Comparison of ENCODE assay signal across 8 cellular contexts in the genomic region with DNA sequence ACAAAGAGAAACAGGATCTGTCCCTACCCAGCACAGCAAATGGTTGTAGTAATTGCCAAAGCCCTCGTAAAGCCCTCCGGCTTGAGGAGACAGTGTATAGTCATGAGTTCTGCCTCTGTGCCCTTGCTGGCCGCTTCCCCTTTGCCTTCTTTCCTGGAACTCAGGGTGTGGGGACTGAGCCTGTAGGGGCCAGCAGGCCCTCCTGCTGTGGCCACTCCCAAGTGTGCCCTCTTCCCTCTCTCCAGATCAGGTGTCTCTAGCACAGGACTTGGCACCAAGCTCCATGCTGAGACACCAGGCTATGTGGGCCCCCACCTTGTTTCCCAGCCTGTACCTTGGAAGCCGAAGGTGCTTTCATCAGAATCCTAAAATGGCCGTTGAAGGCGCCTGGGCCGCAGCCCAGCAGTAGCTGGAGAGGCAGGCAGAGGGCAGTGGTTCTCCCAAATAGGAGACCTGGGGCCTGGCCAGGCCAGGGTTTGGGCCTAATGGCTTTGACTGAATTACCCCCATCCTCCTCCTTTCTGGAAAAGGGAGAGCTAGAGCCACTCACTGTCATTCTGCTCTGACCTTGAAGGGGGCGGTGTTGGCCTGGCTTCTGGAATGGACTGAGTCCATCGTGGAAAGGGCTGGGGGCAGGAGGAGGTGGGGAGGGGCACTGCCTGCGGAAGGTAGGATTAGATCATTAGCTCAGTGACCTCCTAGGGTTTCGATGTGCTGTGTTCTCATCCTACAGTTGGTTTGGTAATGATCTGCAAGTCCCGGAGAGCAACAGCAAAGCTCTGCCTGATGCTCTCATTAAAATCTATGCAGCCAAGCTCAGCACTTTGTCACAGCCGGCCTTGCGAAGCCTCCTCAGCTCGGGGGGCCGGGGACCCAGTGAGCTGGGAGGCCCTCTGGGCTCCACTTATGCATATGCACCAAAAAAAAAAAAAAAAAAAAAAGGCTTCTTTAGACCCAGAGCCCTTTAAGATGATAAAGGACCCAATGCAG. TPM values are rescaled to one million over a fixed set of nuclear protein-coding genes. Genes with fewer than 3 reads are reported as not detected.
DNase-seq lines count a peak whose midpoint lies in the region; ATAC-seq and TF ChIP-seq lines count a peak whose summit lies in the region.
"Not testable (repeated sequence)": the region's sequence is repeated elsewhere in the genome, so short reads cannot be mapped to it uniquely, and the experiment has no call there.

No MANE protein-coding gene starts in this region.

- H3K4me3 Mint-ChIP-seq in neural progenitor cell; stimulated activated naive B cell treated with anti-CD40 and anti-IgM and Interleukin-4, amounts not matched to agents 10 μg/mL and 1 μg/mL and 100 μg/mL, for 72 hours: not testable (repeated sequence)

- H3K9me3 ChIP-seq in iPS-20b (ENCODE audit: insufficient read depth, low read depth, low read length); neural progenitor cell (ENCODE audit: low read depth): not testable (repeated sequence)

- H2AFZ ChIP-seq in neural progenitor cell (replicated peaks), result not testable (repeated sequence)

- not testable (repeated sequence) for H3K27ac ChIP-seq in iPS-20b (ENCODE audit: low read length)
- peak overlapping the region; percentile 53 for H3K27ac ChIP-seq in neural progenitor cell

- TF ChIP-seq CTCF in neural progenitor cell (IDR thresholded peaks at IDR 0.05), result peak; percentile 25

- H3K4me1 Mint-ChIP-seq in neural progenitor cell, result peaks cover 13% of the 10 kb centered on the region
- peaks cover 4 to 11% of the 10 kb centered on the region in 2 donors for H3K4me1 Mint-ChIP-seq in stimulated activated naive B cell treated with anti-CD40 and anti-IgM and Interleukin-4, amounts not matched to agents 10 μg/mL and 1 μg/mL and 100 μg/mL, for 72 hours

- H3F3A ChIP-seq in neural progenitor cell (ENCODE audit: low read depth), result peaks cover 12% of the 10 kb centered on the region

- peak; percentile 44 for ATAC-seq in Right ventricle myocardium superior (ENCODE audit: poor library complexity)
- ATAC-seq in stimulated activated naive B cell treated with anti-CD40 and anti-IgM and Interleukin-4, amounts not matched to agents 10 μg/mL and 1 μg/mL and 100 μg/mL, for 72 hours (replicated peaks), result peak; percentile 23 to 31

- intact Hi-C loops in Right ventricle myocardium superior (cut with DNase I), result not testable (repeated sequence)

- H3K36me3 ChIP-seq in H7 (replicated peaks; ENCODE audit: control insufficient read depth, insufficient read depth, low read length); iPS-20b (ENCODE audit: insufficient read depth, low read depth, low read length); neural progenitor cell: not testable (repeated sequence)

- peak overlapping the region; percentile 58 for H3K4me2 ChIP-seq in neural progenitor cell

- H3K4me3 ChIP-seq in H7 (ENCODE audit: insufficient read depth, low read depth, low read length); iPS-20b (ENCODE audit: low read length); neural progenitor cell: not testable (repeated sequence)

- DNase-seq in H7 (peak; percentile 35), MV-4-11 (lab: John Stamatoyannopoulos, UW) (peak; percentile 3), SK-N-DZ (ENCODE audit: low spot score) (peak; percentile 9), ecto neural progenitor cell (ENCODE audit: low spot score) (peak; percentile 46), neural progenitor cell (ENCODE audit: low spot score) (peak; percentile 53)
- not testable (repeated sequence) for DNase-seq in Right ventricle myocardium superior; stimulated activated naive B cell treated with anti-CD40 and anti-IgM and Interleukin-4, amounts not matched to agents 10 μg/mL and 1 μg/mL and 100 μg/mL, for 72 hours

- H3K9ac ChIP-seq in iPS-20b (ENCODE audit: low read depth, low read length), result peak overlapping the region; percentile 29; the same call in 1 of the 2 replicates
- H3K9ac ChIP-seq in neural progenitor cell, result not testable (repeated sequence)

- not testable (repeated sequence) for H4K20me1 ChIP-seq in neural progenitor cell (ENCODE audit: low read depth)

- peaks cover 18% of the 10 kb centered on the region for H3K9me3 Mint-ChIP-seq in neural progenitor cell
- H3K9me3 Mint-ChIP-seq in stimulated activated naive B cell treated with anti-CD40 and anti-IgM and Interleukin-4, amounts not matched to agents 10 μg/mL and 1 μg/mL and 100 μg/mL, for 72 hours, result not testable (repeated sequence)

- not testable (repeated sequence) for H3K27ac Mint-ChIP-seq in neural progenitor cell
- peak overlapping the region; percentile 25 for H3K27ac Mint-ChIP-seq in stimulated activated naive B cell treated with anti-CD40 and anti-IgM and Interleukin-4, amounts not matched to agents 10 μg/mL and 1 μg/mL and 100 μg/mL, for 72 hours

- H3K27me3 ChIP-seq in H7 (ENCODE audit: control insufficient read depth, insufficient read depth, low read length); iPS-20b (ENCODE audit: insufficient read depth, low read length); neural progenitor cell: not testable (repeated sequence)

- not testable (repeated sequence) for H3K79me2 ChIP-seq in neural progenitor cell (ENCODE audit: low read depth)

- not testable (repeated sequence) for H3K4me1 ChIP-seq in iPS-20b (ENCODE audit: insufficient read depth, low read length); neural progenitor cell

- H3K36me3 Mint-ChIP-seq in neural progenitor cell; stimulated activated naive B cell treated with anti-CD40 and anti-IgM and Interleukin-4, amounts not matched to agents 10 μg/mL and 1 μg/mL and 100 μg/mL, for 72 hours: not testable (repeated sequence)

- not testable (repeated sequence) for H3K27me3 Mint-ChIP-seq in neural progenitor cell (ENCODE audit: insufficient read depth, low read depth); stimulated activated naive B cell treated with anti-CD40 and anti-IgM and Interleukin-4, amounts not matched to agents 10 μg/mL and 1 μg/mL and 100 μg/mL, for 72 hours

RNA-seq across cellular contexts. Expression of a gene that starts 30.0 kb away (rescaled TPM):
- total RNA-seq in H7 (2014; rRNA removed; shearing (Covaris generic)), result 3.7 and 3.9 TPM in 2 replicates
- 1.8 and 2.6 TPM in 2 replicates for polyA plus RNA-seq in SK-N-DZ (2014; cell fraction: cytosol; rRNA removed)
- 2.0 and 2.5 TPM in 2 replicates for polyA plus RNA-seq in SK-N-DZ (2014; cell fraction: nucleus; rRNA removed)
- total RNA-seq in Right ventricle myocardium superior, result 5.3 TPM
- 5.1 and 5.4 TPM in 2 replicates for total RNA-seq in neural progenitor cell (ENCODE audit: low replicate concordance)
